ENCODE assay signal across 7 cellular contexts in genomic region chr1:42004322-42004721, GRCh38.
"Had no signal": no experiment of that assay in that cellular context is flagged by ENCODE, and none has a peak within 500 bp of the region (broad histone marks: within the 10 kb centered on the region; RNA-seq: fewer than 3 reads in every experiment).

No MANE protein-coding gene starts in this region.

- H3K9ac ChIP-seq: GM23248 had no signal

- H3K27ac ChIP-seq: GM23248, HL-60 had no signal

- FAIRE-seq: H54 had no signal

- H2AFZ ChIP-seq: GM23248 had no signal

- H3K4me3 ChIP-seq: GM23248 had no signal

- DNase-seq: GM23248, GOT3, H9, HCEC 1CT, KG1 had no signal
